Comparison of ENCODE assay signal across 15 cellular contexts in the genomic region with DNA sequence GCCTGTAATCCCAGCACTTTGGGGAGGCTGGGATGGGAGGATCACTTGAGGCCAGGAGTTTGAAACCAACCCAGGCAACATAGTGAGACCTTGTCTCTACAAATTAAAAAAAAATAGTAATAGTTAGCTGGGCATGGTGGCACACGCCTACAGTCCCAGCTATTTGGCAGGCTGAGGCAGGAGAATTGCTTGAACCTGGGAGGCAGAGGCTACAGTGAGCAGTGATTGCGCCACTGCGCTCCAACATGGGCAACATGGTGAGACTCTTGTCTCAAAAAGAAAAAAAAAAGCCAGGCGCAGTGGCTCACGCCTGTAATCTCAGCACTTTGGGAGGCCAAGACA. TPM values are rescaled to one million over a fixed set of nuclear protein-coding genes. Genes with fewer than 3 reads are reported as not detected.
A peak's percentile ranks its signal among the peaks of the same experiment; 100 is the strongest.
DNase-seq lines count a peak whose midpoint lies in the region; ATAC-seq, FAIRE-seq and TF ChIP-seq lines count a peak whose summit lies in the region.
"Had no signal": no experiment of that assay in that cellular context is flagged by ENCODE, and none has a peak within 500 bp of the region (broad histone marks: within the 10 kb centered on the region; RNA-seq: fewer than 3 reads in every experiment).

No MANE protein-coding gene starts in this region.

- H3K9me3 ChIP-seq in heart right ventricle (no peaks in the 10 kb centered on the region), pancreas (no peaks in the 10 kb centered on the region), aorta (ENCODE audit: control insufficient read depth, low read length) (no peaks in the 10 kb centered on the region)
- H3K9me3 ChIP-seq: testis had no signal

- WGBS in heart right ventricle, 2 donors, result 90 to 96% methylated on average over 5 of the region's 5 CpGs
- 58 to 79% methylated on average over 5 of the region's 5 CpGs for WGBS in pancreas, 2 donors
- WGBS in aorta, 2 donors, result 56 to 70% methylated on average over 5 of the region's 5 CpGs

- H3K4me3 ChIP-seq in heart right ventricle, result no peak overlapping the region
- no peak overlapping the region for H3K4me3 ChIP-seq in pancreas
- H3K4me3 ChIP-seq in aorta (ENCODE audit: low read length in 2 of 2), result no peak overlapping the region
- H3K4me3 ChIP-seq: testis had no signal

- H3K4me1 ChIP-seq in heart right ventricle (peaks cover 9 to 68% (median 51%) of the 10 kb centered on the region in 9 donors), pancreas (peaks cover 13 to 29% (median 27%) of the 10 kb centered on the region in 3 donors), aorta (ENCODE audit: control insufficient read depth in 1 of 2, insufficient read depth in 2 of 2, low read length in 2 of 2) (peaks cover 4 to 7% of the 10 kb centered on the region in 2 donors)

- intact Hi-C loops in heart right ventricle (cut with DNase I), result loop anchor here in 2 of 10 donors (10.0 kb wide), 2 partner anchors 181 to 271 kb away; no protein-coding TSS in a partner anchor
- intact Hi-C loops in Right ventricle myocardium superior (cut with DNase I), result loop anchor here (10.0 kb wide), 2 partner anchors 51 to 181 kb away; no protein-coding TSS in a partner anchor
- intact Hi-C loops in pancreas (cut with DNase I), result no loop called here
- intact Hi-C loops in aorta (cut with DNase I), result no loop called here

- H3K27me3 ChIP-seq in heart right ventricle (no peaks in the 10 kb centered on the region), pancreas (no peaks in the 10 kb centered on the region), aorta (ENCODE audit: control insufficient read depth in 1 of 2, insufficient read depth in 2 of 2, low read length in 1 of 2) (no peaks in the 10 kb centered on the region)
- H3K27me3 ChIP-seq: testis had no signal

- ATAC-seq in heart right ventricle (no peak), Right ventricle myocardium superior (ENCODE audit: poor library complexity) (no peak), pancreas (no peak), aorta (ENCODE audit: low FRiP score) (no peak), HG02884 (IDR thresholded peaks at IDR 0.05; ENCODE audit: unreplicated experiment) (no peak), HG02759 (IDR thresholded peaks at IDR 0.05; ENCODE audit: unreplicated experiment) (no peak)

- peak overlapping the region in 9 of 10 donors; percentile 27 to 82 (median 65) for H3K27ac ChIP-seq in heart right ventricle
- peak overlapping the region; percentile 5 for H3K27ac ChIP-seq in epithelial cell of prostate
- H3K27ac ChIP-seq in pancreas, result peak overlapping the region; percentile 53 to 75 (median 62)
- H3K27ac ChIP-seq in aorta (ENCODE audit: low read depth in 1 of 2, low read length in 2 of 2), result peak overlapping the region; percentile 63 to 96

- no peak for FAIRE-seq in pancreas (lab: Jason Lieb, UNC)
- FAIRE-seq in D721Med (lab: Jason Lieb, UNC), result no peak
- FAIRE-seq: G401.6 had no signal

- TF ChIP-seq CTCF in heart right ventricle (IDR thresholded peaks at IDR 0.05) (no peak), pancreas (IDR thresholded peaks at IDR 0.05) (no peak), D721Med (IDR thresholded peaks at IDR 0.05; ENCODE audit: insufficient read depth, missing control alignments) (no peak)

- DNase-seq in heart right ventricle (no peak), Right ventricle myocardium superior (no peak), epithelial cell of prostate (ENCODE audit: low read depth, low spot score) (no peak), pancreas (no peak), aorta (no peak), D721Med (ENCODE audit: insufficient read length, low spot score) (no peak)
- DNase-seq: activated CD4-positive, alpha-beta T cell treated with anti-CD3 and anti-CD28 coated beads for 4 hours; activated T-cell treated with anti-CD3 and anti-CD28 coated beads, Interleukin-2, amount 50 U/mL, for 24 hours; COR-L47; SHP77 treated with DMSO at 0.1 percent for 48 hours; stimulated activated CD4-positive, alpha-beta T cell treated with anti-CD3 and anti-CD28 coated beads, Interleukin-15, amount 100 ng/mL, for 24 hours; testis had no signal

- no peaks in the 10 kb centered on the region for H3K36me3 ChIP-seq in heart right ventricle
- H3K36me3 ChIP-seq in pancreas, result no peaks in the 10 kb centered on the region
- no peaks in the 10 kb centered on the region for H3K36me3 ChIP-seq in aorta (ENCODE audit: control insufficient read depth in 1 of 2, insufficient read depth in 2 of 2, low read length in 1 of 2)

RNA-seq across cellular contexts. Expression of a gene that starts 56.9 kb away (rescaled TPM):
- 10 to 100 TPM; 20.9 to 41.8 (median 33.0) TPM for total RNA-seq in heart right ventricle
- polyA plus RNA-seq in heart right ventricle, result 10 to 100 TPM in 1 of 2 donors, 1 to 10 TPM in 1; 4.1 to 10.5 TPM
- 22.1 TPM for total RNA-seq in Right ventricle myocardium superior
- total RNA-seq in pancreas, result 10 to 100 TPM; 20.6 to 36.6 (median 26.8) TPM
- polyA plus RNA-seq in pancreas, result 1 to 10 TPM; 8.7 to 9.7 TPM
- total RNA-seq in aorta, result 100 to 1,000 TPM in 1 of 2 donors, 10 to 100 TPM in 1; 61.1 to 108 TPM
- 1 to 10 TPM; 6.2 to 7.5 TPM for polyA plus RNA-seq in aorta

Comparison
In these comparisons a context has a peak if more than half of its experiments do, and no peak if none do; other contexts are left out.
1. H3K27ac ChIP-seq: peak in every context shown above with its lines; median percentile 80 in aorta; 65 in heart right ventricle; 62 in pancreas; 5 in epithelial cell of prostate.